Comparison of ENCODE assay signal across 1 cellular context in the genomic region with DNA sequence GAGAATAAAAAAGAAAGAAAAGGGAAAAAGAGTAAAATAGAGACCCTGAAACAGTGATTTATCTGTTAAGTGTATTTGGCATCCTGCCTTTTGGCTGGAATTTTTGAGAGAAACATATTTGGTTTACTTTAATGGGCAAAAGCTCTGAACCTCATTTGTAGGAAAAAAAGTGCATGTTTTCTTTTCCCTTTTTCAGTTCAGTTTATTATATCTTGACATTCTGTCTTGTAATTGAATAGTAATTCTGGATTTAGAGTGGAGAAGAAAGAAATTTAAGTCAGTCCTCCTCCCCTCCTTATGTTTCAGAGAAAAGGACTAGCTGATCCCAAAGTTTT.
TF ChIP-seq lines count a peak whose summit lies in the region.

No MANE protein-coding gene starts in this region.

TF ChIP-seq in IMR-90, 13 proteins besides CTCF, POLR2A, EP300 and RAD21 (continued from another document):
- TF ChIP-seq SMC3 (IDR thresholded peaks at IDR 0.05; ENCODE audit: low read depth, low read length) (no peak), MAFK (IDR thresholded peaks at IDR 0.05; ENCODE audit: low read depth, low read length) (no peak), CHD1 (IDR thresholded peaks at IDR 0.05; ENCODE audit: low read depth, low read length) (no peak), NFE2L2 (IDR thresholded peaks at IDR 0.05; ENCODE audit: low read depth, low read length) (no peak)
